ENCODE assay signal across 1 cellular context in genomic region chr3:148697311-148698189, GRCh38.
TF ChIP-seq lines count a peak whose summit lies in the region.

AGTR1 (plus strand) TSS chr3:148697903; CDS start chr3:148741036, 43,133 bp downstream.

TF ChIP-seq in A549, 52 proteins besides CTCF, POLR2A, EP300 and RAD21:
- TF ChIP-seq BCL3 (IDR thresholded peaks at IDR 0.05) (no peak), CHD4 (IDR thresholded peaks at IDR 0.05; ENCODE audit: borderline replicate concordance) (no peak), RARB (CRISPR knock-in tag; IDR thresholded peaks at IDR 0.05) (no peak), E2F6 (IDR thresholded peaks at IDR 0.05; ENCODE audit: borderline replicate concordance, low read depth) (no peak), RCOR1 (IDR thresholded peaks at IDR 0.05; ENCODE audit: low read depth, low read length) (no peak), HES2 (IDR thresholded peaks at IDR 0.05) (no peak), MAX (IDR thresholded peaks at IDR 0.05) (no peak), NFE2L2 (conservative IDR thresholded peaks at IDR 0.05; ENCODE audit: low read length) (no peak), MYC (IDR thresholded peaks at IDR 0.05; ENCODE audit: borderline replicate concordance, low read length) (no peak), MAZ (IDR thresholded peaks at IDR 0.05; ENCODE audit: borderline replicate concordance, low read depth, low read length) (no peak)
TF ChIP-seq in A549: peak in this region for 0.
